ENCODE assay signal across 31 cellular contexts in the genomic region with DNA sequence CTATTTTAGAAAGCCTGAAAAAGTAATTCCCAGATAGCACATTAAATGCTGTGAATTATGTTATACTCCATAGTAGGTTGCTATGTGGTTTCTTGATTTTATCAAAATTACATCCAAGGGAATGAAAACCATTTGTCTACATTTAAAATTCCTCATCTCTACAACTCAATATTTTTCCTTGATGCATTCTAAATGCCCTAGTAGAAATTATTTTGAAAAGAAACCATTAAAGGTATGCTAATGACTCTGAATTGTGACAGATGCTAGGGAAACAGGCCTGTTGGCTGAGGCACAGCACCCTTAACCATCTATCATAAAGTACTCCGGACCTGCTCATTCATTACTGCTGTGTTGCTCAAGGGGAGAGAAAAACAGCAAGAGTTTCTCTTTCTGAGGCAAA.
"Had no signal": no experiment of that assay in that cellular context is flagged by ENCODE, and none has a peak within 500 bp of the region (broad histone marks: within the 10 kb centered on the region; RNA-seq: fewer than 3 reads in every experiment).

No MANE protein-coding gene starts in this region.

- H3K27ac ChIP-seq: adrenal gland, ascending aorta, body of pancreas, brain microvascular endothelial cell, breast epithelium, cardiac muscle cell had no signal

- DNase-seq: activated effector memory CD4-positive, alpha-beta T cell treated with anti-CD3 and anti-CD28 coated beads, Interleukin-2, amount 50 U/mL, for 16 hours; activated effector memory CD4-positive, alpha-beta T cell treated with Interleukin-2 at 50 U/mL for 16 hours; activated gamma-delta T cell; activated gamma-delta T cell treated with Interleukin-2 at 50 U/mL for 16 hours; activated naive CD4-positive, alpha-beta T cell; activated naive CD4-positive, alpha-beta T cell treated with anti-CD3 and anti-CD28 coated beads for 36 hours; activated naive CD4-positive, alpha-beta T cell treated with anti-CD3 and anti-CD28 coated beads, Interleukin-2, amount 10 ng/mL, durations not matched to agents 7 days and 5 days; activated naive CD4-positive, alpha-beta T cell treated with anti-CD3 and anti-CD28 coated beads, Interleukin-2, amount 50 U/mL, for 16 hours; activated naive CD4-positive, alpha-beta T cell treated with Interleukin-2 at 50 U/mL for 16 hours; activated naive CD8-positive, alpha-beta T cell treated with anti-CD3 and anti-CD28 coated beads for 36 hours; activated naive CD8-positive, alpha-beta T cell treated with anti-CD3 and anti-CD28 coated beads, Interleukin-2, amount 10 ng/mL, durations not matched to agents 7 days and 5 days; activated naive CD8-positive, alpha-beta T cell treated with anti-CD3 and anti-CD28 coated beads, Interleukin-2, amount 50 U/mL, for 24 hours; activated T-cell treated with anti-CD3 and anti-CD28 coated beads, Interleukin-2, amount 50 U/mL, for 1 hour; activated T-cell treated with anti-CD3 and anti-CD28 coated beads, Interleukin-2, amount 50 U/mL, for 24 hours; activated T-cell treated with anti-CD3 and anti-CD28 coated beads, Interleukin-2, amount 50 U/mL, for 4 hours; activated T-cell treated with anti-CD3 and anti-CD28 coated beads, Interleukin-2, amount 50 U/mL, for 48 hours; activated T-cell treated with anti-CD3 and anti-CD28 coated beads, Interleukin-2, amount 50 U/mL, for 72 hours; adrenal gland; amniotic stem cell; amygdala; anterior cingulate cortex; aorta; body of pancreas; brain microvascular endothelial cell; central memory CD4-positive, alpha-beta T cell; cerebellar nuclear complex had no signal

- H3K36me3 ChIP-seq: adrenal gland, ascending aorta, brain microvascular endothelial cell, breast epithelium, cardiac muscle cell had no signal

- ATAC-seq: activated naive CD4-positive, alpha-beta T cell treated with anti-CD3 and anti-CD28 coated beads, Interleukin-2, amount 50 U/mL, for 72 hours; activated naive CD8-positive, alpha-beta T cell treated with anti-CD3 and anti-CD28 coated beads, Interleukin-2, amount 50 U/mL, for 24 hours; activated T-cell treated with anti-CD3 and anti-CD28 coated beads, Interleukin-2, amount 50 U/mL, for 4 hours; activated T-cell treated with anti-CD3 and anti-CD28 coated beads, Interleukin-2, amount 50 U/mL, for 72 hours; activated T-helper 17 cell treated with anti-CD3 and anti-CD28 coated beads, Interleukin-2, amount 50 U/mL, for 72 hours; body of pancreas had no signal

- H3K4me3 ChIP-seq: adrenal gland, ascending aorta, body of pancreas, breast epithelium, cardiac muscle cell had no signal

- H3K27me3 ChIP-seq: adrenal gland, ascending aorta, body of pancreas, brain microvascular endothelial cell, breast epithelium, cardiac muscle cell had no signal

- H3K4me1 ChIP-seq: adrenal gland, ascending aorta, body of pancreas, breast epithelium had no signal

- H3K9me3 ChIP-seq: ascending aorta, body of pancreas, breast epithelium had no signal
